20 cellular contexts compared by ENCODE assay signal in the genomic region with DNA sequence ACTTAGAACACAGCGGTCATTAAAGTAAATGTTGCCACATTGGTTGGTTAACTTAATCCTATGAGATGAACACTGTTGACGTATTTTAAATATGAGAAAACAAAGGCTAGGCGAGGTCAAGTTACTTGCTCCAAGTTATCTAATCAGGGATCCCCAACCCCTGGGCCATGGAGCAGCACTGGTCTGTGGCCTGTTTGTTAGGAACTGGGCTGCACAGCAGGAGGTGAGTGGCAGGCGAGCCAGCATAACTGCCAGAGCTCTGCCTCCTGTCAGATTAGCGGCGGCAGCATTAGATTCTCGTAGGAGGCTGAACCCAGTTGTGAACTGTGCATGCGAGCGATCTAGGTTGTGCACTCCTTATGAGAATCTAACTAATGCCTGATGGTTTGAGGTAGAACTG.
DNase-seq lines count a peak whose midpoint lies in the region; ATAC-seq, FAIRE-seq and TF ChIP-seq lines count a peak whose summit lies in the region.
"Had no signal": no experiment of that assay in that cellular context is flagged by ENCODE, and none has a peak within 500 bp of the region (broad histone marks: within the 10 kb centered on the region; RNA-seq: fewer than 3 reads in every experiment).

No MANE protein-coding gene starts in this region.

- H3K4me3 ChIP-seq in neural progenitor cell: no peak overlapping the region
- H3K4me3 ChIP-seq: BLaER1 treated with 17β-estradiol and CSF1 and Interleukin-3, amounts not matched to agents 10 nM and 100 nM had no signal

- no peaks in the 10 kb centered on the region for H3F3A ChIP-seq in neural progenitor cell (ENCODE audit: low read depth)

- peaks cover 8% of the 10 kb centered on the region for H3K4me1 ChIP-seq in neural progenitor cell

- no peaks in the 10 kb centered on the region for H3K9me3 ChIP-seq in neural progenitor cell (ENCODE audit: low read depth)
- H3K9me3 ChIP-seq: BLaER1 treated with 17β-estradiol and CSF1 and Interleukin-3, amounts not matched to agents 10 nM and 100 nM; SK-N-SH had no signal

- H3K79me2 ChIP-seq in neural progenitor cell (ENCODE audit: low read depth): no peaks in the 10 kb centered on the region

- no peaks in the 10 kb centered on the region for H3K27me3 ChIP-seq in neural progenitor cell
- H3K27me3 ChIP-seq: BLaER1 treated with 17β-estradiol and CSF1 and Interleukin-3, amounts not matched to agents 10 nM and 100 nM had no signal

- no peak overlapping the region for H3K4me2 ChIP-seq in neural progenitor cell
- H3K4me2 ChIP-seq: BLaER1 treated with 17β-estradiol and CSF1 and Interleukin-3, amounts not matched to agents 10 nM and 100 nM; SK-N-SH had no signal

- H3K36me3 ChIP-seq in neural progenitor cell: no peaks in the 10 kb centered on the region
- H3K36me3 ChIP-seq: BLaER1 treated with 17β-estradiol and CSF1 and Interleukin-3, amounts not matched to agents 10 nM and 100 nM had no signal

- peak; percentile 79 for DNase-seq in G401 (ENCODE audit: low spot score)
- DNase-seq in NCI-H146 treated with DMSO at 0.1 percent for 48 hours (lab: John Stamatoyannopoulos, UW; ENCODE audit: unreplicated experiment): peak; percentile 13
- DNase-seq in cerebellar cortex (ENCODE audit: low spot score): peak; percentile 69
- peak; percentile 35 for DNase-seq in neural progenitor cell (ENCODE audit: low spot score)
- DNase-seq in putamen (ENCODE audit: low spot score): no peak
- no peak for DNase-seq in urothelium cell line (ENCODE audit: low spot score)
- DNase-seq: CD8-positive, alpha-beta T cell; IMR-90; NCI-H1048; NCI-H1436; NCI-H2029 treated with DMSO at 0.1 percent for 48 hours; NCI-H2171; NK-92 treated with Interleukin-12 subunit alpha and Interleukin-12 subunit beta, amount 100 ng/mL, for 24 hours; Right ventricle myocardium superior; SK-N-SH had no signal

- peaks cover 23% of the 10 kb centered on the region for H3K4me1 Mint-ChIP-seq in neural progenitor cell

- no peak for FAIRE-seq in urothelium cell line (lab: Jason Lieb, UNC)
- FAIRE-seq: D721Med, RCC 7860 had no signal

- no peak for TF ChIP-seq CTCF in neural progenitor cell (IDR thresholded peaks at IDR 0.05)

- no peaks in the 10 kb centered on the region for H3K9me3 Mint-ChIP-seq in neural progenitor cell

- H3K27me3 Mint-ChIP-seq in neural progenitor cell (ENCODE audit: insufficient read depth, low read depth): no peaks in the 10 kb centered on the region

- H4K20me1 ChIP-seq in neural progenitor cell (ENCODE audit: low read depth): no peaks in the 10 kb centered on the region
- H4K20me1 ChIP-seq: BLaER1 treated with 17β-estradiol and CSF1 and Interleukin-3, amounts not matched to agents 10 nM and 100 nM had no signal

- no peak overlapping the region for H2AFZ ChIP-seq in neural progenitor cell (replicated peaks)

- H3K4me3 Mint-ChIP-seq in neural progenitor cell: no peak overlapping the region
- H3K4me3 Mint-ChIP-seq: CD8-positive, alpha-beta T cell had no signal

- peak overlapping the region; percentile 83 for H3K27ac Mint-ChIP-seq in neural progenitor cell
- H3K27ac Mint-ChIP-seq: CD8-positive, alpha-beta T cell had no signal

- no peak overlapping the region for H3K9ac ChIP-seq in neural progenitor cell
- H3K9ac ChIP-seq: BLaER1 treated with 17β-estradiol and CSF1 and Interleukin-3, amounts not matched to agents 10 nM and 100 nM; SK-N-SH had no signal

- H3K27ac ChIP-seq in neural progenitor cell: no peak overlapping the region
- H3K27ac ChIP-seq: BLaER1 treated with 17β-estradiol and CSF1 and Interleukin-3, amounts not matched to agents 10 nM and 100 nM; HL-60 had no signal

- in situ Hi-C loops in G401 (cut with HindIII; ENCODE audit: low sequenced_read_pairs): no loop called here

- ATAC-seq in GM21528 (IDR thresholded peaks at IDR 0.05; ENCODE audit: low FRiP score, unreplicated experiment): no peak
- ATAC-seq: CD8-positive, alpha-beta T cell had no signal

- no peaks in the 10 kb centered on the region for H3K36me3 Mint-ChIP-seq in neural progenitor cell
- H3K36me3 Mint-ChIP-seq: CD8-positive, alpha-beta T cell had no signal

Comparison
In these comparisons a context has a peak if more than half of its experiments do, and no peak if none do; other contexts are left out.
1. DNase-seq: peak in G401 (single experiment), NCI-H146 treated with DMSO at 0.1 percent for 48 hours (single experiment), cerebellar cortex (single experiment) and neural progenitor cell (single experiment); none in putamen (single experiment) and urothelium cell line (single experiment).